1 cellular context compared by ENCODE assay signal in genomic region chr7:2635148-2635668, GRCh38.
TF ChIP-seq lines count a peak whose summit lies in the region.

No MANE protein-coding gene starts in this region.

TF ChIP-seq in GM12878, 131 proteins besides CTCF, POLR2A, EP300 and RAD21:
- TF ChIP-seq RELB (IDR thresholded peaks at IDR 0.05; ENCODE audit: low read depth) (no peak), TCF7 (IDR thresholded peaks at IDR 0.05; ENCODE audit: borderline replicate concordance) (no peak)
